ENCODE assay signal across 14 cellular contexts in the genomic region with DNA sequence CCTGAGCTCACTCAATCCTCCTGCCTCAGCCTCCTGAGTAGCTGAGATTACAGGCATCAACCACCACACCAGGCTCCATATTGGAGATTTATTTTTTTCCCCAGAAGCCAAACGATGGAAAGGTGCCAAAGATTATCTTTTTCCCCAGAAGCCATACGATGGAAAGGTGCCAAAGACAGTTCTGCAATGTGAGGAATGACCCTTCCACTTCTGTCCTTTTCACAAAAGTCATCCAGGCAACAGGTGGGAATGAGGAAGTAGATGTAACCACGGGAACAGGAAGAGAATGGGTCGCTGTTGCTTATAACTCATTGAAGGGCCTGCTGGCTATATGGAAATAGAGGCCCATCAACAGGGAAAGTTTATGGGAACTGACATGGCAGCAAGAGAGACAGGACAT.
DNase-seq lines count a peak whose midpoint lies in the region.
"Had no signal": no experiment of that assay in that cellular context is flagged by ENCODE, and none has a peak within 500 bp of the region (broad histone marks: within the 10 kb centered on the region; RNA-seq: fewer than 3 reads in every experiment).

No MANE protein-coding gene starts in this region.

- DNase-seq in NOMO-1 treated with DMSO at 0.1 percent for 48 hours (lab: John Stamatoyannopoulos, UW; ENCODE audit: unreplicated experiment) (peak; percentile 22), NOMO-1 treated with dmso at 0.1 percent for 144 hours (lab: John Stamatoyannopoulos, UW; ENCODE audit: unreplicated experiment) (no peak), HT-29 (ENCODE audit: low spot score) (peak; percentile 21), SKM-1 treated with dmso at 0.1 percent for 144 hours (lab: John Stamatoyannopoulos, UW; ENCODE audit: unreplicated experiment) (peak; percentile 40), mesendoderm (no peak), NCI-H128 (lab: John Stamatoyannopoulos, UW; ENCODE audit: unreplicated experiment) (no peak), NCI-H774 (lab: John Stamatoyannopoulos, UW) (no peak)
- DNase-seq: ACHN; C1 segment of cervical spinal cord; CD4-positive, alpha-beta T cell; DMS153; DND-41; GDM1 had no signal

- H3K27me3 ChIP-seq in mesendoderm (ENCODE audit: insufficient read depth, low read length, poor library complexity) = no peaks in the 10 kb centered on the region

- peaks cover 6% of the 10 kb centered on the region for H3K4me1 ChIP-seq in mesendoderm (ENCODE audit: control insufficient read depth, low read depth, low read length)

- no peak overlapping the region for H2AK5ac ChIP-seq in mesendoderm (ENCODE audit: low read length)

- H2BK5ac ChIP-seq in mesendoderm (ENCODE audit: low read length) = no peak overlapping the region

- H3K4ac ChIP-seq in mesendoderm (ENCODE audit: low read depth, low read length) = no peak overlapping the region

- H3K79me1 ChIP-seq in mesendoderm (ENCODE audit: low read length) = no peaks in the 10 kb centered on the region

- no peak overlapping the region for H2BK120ac ChIP-seq in mesendoderm (ENCODE audit: low read depth, low read length)

- H3K23ac ChIP-seq in mesendoderm (ENCODE audit: low read length) = no peak overlapping the region

- no peak overlapping the region for H4K5ac ChIP-seq in mesendoderm (ENCODE audit: low read length)

- H3K9ac ChIP-seq in mesendoderm (ENCODE audit: low read length) = no peak overlapping the region

- no peak overlapping the region for H4K8ac ChIP-seq in mesendoderm (ENCODE audit: low read depth, low read length)

- no peak overlapping the region for H2BK15ac ChIP-seq in mesendoderm (replicated peaks; ENCODE audit: low read depth)

- no peaks in the 10 kb centered on the region for H3K36me3 ChIP-seq in mesendoderm (ENCODE audit: control insufficient read depth, insufficient read depth, low read length)

- H3K56ac ChIP-seq in mesendoderm (ENCODE audit: low read length) = no peak overlapping the region

- no peak overlapping the region for H3K4me2 ChIP-seq in mesendoderm (ENCODE audit: low read length)
- H3K4me2 ChIP-seq: GM23338 had no signal

- no peak overlapping the region for H3K27ac ChIP-seq in mesendoderm (ENCODE audit: low read depth, low read length)

- no peak overlapping the region for H3K18ac ChIP-seq in mesendoderm (ENCODE audit: low read length)

- no peaks in the 10 kb centered on the region for H3K79me2 ChIP-seq in mesendoderm (ENCODE audit: control insufficient read depth, insufficient read depth, low read length)

- WGBS in mesendoderm (ENCODE audit: extremely low coverage, insufficient coverage, low lambda C conversion rate) = no CpG with 5 or more reads among the region's 4 CpGs

- no peak overlapping the region for H3K4me3 ChIP-seq in mesendoderm (ENCODE audit: low read length)
- H3K4me3 ChIP-seq: GM23338 had no signal

Comparison
In these comparisons a context has a peak if more than half of its experiments do, and no peak if none do; other contexts are left out.
1. DNase-seq: peak in NOMO-1 treated with DMSO at 0.1 percent for 48 hours (single experiment), HT-29 (single experiment) and SKM-1 treated with dmso at 0.1 percent for 144 hours (single experiment); none in NOMO-1 treated with dmso at 0.1 percent for 144 hours (single experiment), mesendoderm (single experiment), NCI-H128 (single experiment) and NCI-H774 (single experiment).